ENCODE assay signal across 1 cellular context in the genomic region with DNA sequence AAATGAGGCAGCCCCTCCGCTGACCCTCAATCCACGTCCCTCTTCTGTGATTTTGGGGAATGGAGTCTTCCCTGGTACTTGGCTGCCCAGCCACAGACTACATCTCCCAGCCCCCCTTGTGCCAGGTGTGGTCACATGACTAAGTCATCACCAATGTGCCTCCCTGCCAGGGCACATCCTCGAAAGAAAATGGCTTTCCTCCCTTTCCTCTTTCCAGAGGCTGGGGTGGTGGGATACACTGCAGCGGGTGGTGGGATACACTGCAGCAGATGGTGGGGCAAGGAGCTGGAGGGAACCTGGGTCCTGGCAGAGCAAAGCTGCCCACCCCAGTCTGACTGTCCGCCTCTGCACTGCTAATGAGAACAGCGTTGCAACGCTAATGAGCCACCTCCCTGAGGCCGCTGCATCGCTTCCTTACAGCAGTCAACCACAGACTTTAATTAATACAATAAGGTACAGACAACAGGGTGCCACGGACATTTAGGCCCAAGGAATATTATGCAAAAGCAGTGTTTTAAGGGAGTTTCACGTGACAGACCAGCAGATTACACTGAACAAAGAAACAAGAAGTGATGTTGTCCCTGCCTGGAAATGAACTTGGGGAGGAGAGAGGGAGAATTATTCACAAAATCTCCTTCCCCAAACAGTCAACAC.
TF ChIP-seq lines count a peak whose summit lies in the region.

No MANE protein-coding gene starts in this region.

TF ChIP-seq in HCT116, 20 proteins besides CTCF, POLR2A, EP300 and RAD21 (continued from another document):
- TF ChIP-seq, protein P1, sequence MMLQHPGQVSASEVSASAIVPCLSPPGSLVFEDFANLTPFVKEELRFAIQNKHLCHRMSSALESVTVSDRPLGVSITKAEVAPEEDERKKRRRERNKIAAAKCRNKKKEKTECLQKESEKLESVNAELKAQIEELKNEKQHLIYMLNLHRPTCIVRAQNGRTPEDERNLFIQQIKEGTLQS (IDR thresholded peaks at IDR 0.05) = no peak
- TF ChIP-seq EGR1 (IDR thresholded peaks at IDR 0.05; ENCODE audit: low read depth) = no peak
- TF ChIP-seq SIN3A (IDR thresholded peaks at IDR 0.05; ENCODE audit: low read depth) = no peak
- no peak for TF ChIP-seq SRF (IDR thresholded peaks at IDR 0.05; ENCODE audit: low read depth)
- TF ChIP-seq CEBPB (IDR thresholded peaks at IDR 0.05; ENCODE audit: low read depth) = no peak
